Comparison of ENCODE assay signal across 8 cellular contexts in genomic region chrX:112147206-112147605, GRCh38.
DNase-seq lines count a peak whose midpoint lies in the region; ATAC-seq, FAIRE-seq and TF ChIP-seq lines count a peak whose summit lies in the region.

No MANE protein-coding gene starts in this region.

- H3K36me3 Mint-ChIP-seq in neural crest cell (ENCODE audit: low read depth), result no peaks in the 10 kb centered on the region

- intact Hi-C loops in GM12878 (cut with micrococcal nuclease; ENCODE audit: unreplicated experiment), result loop anchor here (1.0 to 5.0 kb wide), 2 partner anchors 278 to 585 kb away; no protein-coding TSS in a partner anchor

- no peak overlapping the region for H3K4me2 ChIP-seq in GM12878 (ENCODE audit: control insufficient read depth, insufficient read depth)

- peak; percentile 69 for ATAC-seq in GM12878
- ATAC-seq in HG03439 (IDR thresholded peaks at IDR 0.05; ENCODE audit: unreplicated experiment), result no peak

- H3K27ac ChIP-seq in GM12878 (ENCODE audit: control insufficient read depth, insufficient read depth), result no peak overlapping the region

- DNase-seq in GM10248 (ENCODE audit: extremely low spot score) (no peak), KBM-7 (peak; percentile 23), GM12878 (ENCODE audit: low read depth, low spot score) (no peak), neural crest cell (ENCODE audit: low read depth, low spot score) (peak; percentile 30), NCI-H2196 (lab: John Stamatoyannopoulos, UW; ENCODE audit: unreplicated experiment) (no peak), T-helper 9 cell (no peak), NCI-H1105 treated with DMSO at 0.1 percent for 48 hours (lab: John Stamatoyannopoulos, UW) (no peak)

- H3K9me3 ChIP-seq in GM12878 (replicated peaks; ENCODE audit: control insufficient read depth, insufficient read depth, low read length), result no peaks in the 10 kb centered on the region

- CTCF ChIA-PET in GM10248 (lab: Yijun Ruan, JAX), result interaction anchor here (0.8 kb wide), 1 partner anchor 13 kb away, joined by 3 read pairs; no protein-coding TSS in a partner anchor
- CTCF ChIA-PET in GM12878 (lab: Yijun Ruan, JAX), result interaction anchor here (0.6 to 1.5 kb wide), 8 partner anchors 9 to 428 kb away, joined by 3 to 5 read pairs (median 3); no protein-coding TSS in a partner anchor

- TF ChIP-seq POLR2A in GM12878 (IDR thresholded peaks at IDR 0.05; ENCODE audit: low read depth, low read length), result no peak

- peak; percentile 29 for TF ChIP-seq CTCF in GM10248 (IDR thresholded peaks at IDR 0.05; ENCODE audit: control extremely low read depth, extremely low read depth, low read depth, missing control alignments)
- TF ChIP-seq CTCF in GM12878 (IDR thresholded peaks at IDR 0.05 in 2 of 3, conservative IDR thresholded peaks at IDR 0.05 in 1 of 3; ENCODE audit: control insufficient read depth in 2 of 3, extremely low read depth in 1 of 3, insufficient read depth in 1 of 3, low read depth in 3 of 3, low read length in 3 of 3), result peak; percentile 47 to 65 (median 51); a peak in 5 of 6 replicates
- TF ChIP-seq CTCF in neural crest cell (conservative IDR thresholded peaks at IDR 0.05), result peak; percentile 67

- BruUV-seq in GM12878 (replicated peaks; lab: Mats Ljungman, UMichigan), result no TSS peak

- peak; percentile 47 for FAIRE-seq in GM12878 (lab: Jason Lieb, UNC)

- SMC1A ChIA-PET in GM12878 (lab: Charles Lee; ENCODE audit: uncharacterized antibody, unreplicated experiment), result no interaction called here

- no peak overlapping the region for H2AFZ ChIP-seq in GM12878 (ENCODE audit: control insufficient read depth, low read depth, low read length)

- H3K27ac Mint-ChIP-seq in neural crest cell (ENCODE audit: unreplicated experiment), result no peak overlapping the region

- peak; percentile 49 for TF ChIP-seq RAD21 in GM12878 (IDR thresholded peaks at IDR 0.05; ENCODE audit: insufficient read depth, low read depth, low read length)

- 0% methylated on average over 2 of the region's 2 CpGs for WGBS in GM12878 (ENCODE audit: insufficient coverage, insufficient replicate concordance, low lambda C conversion rate, missing lambda C conversion rate)

- no peak for TF ChIP-seq EP300 in GM12878 (IDR thresholded peaks at IDR 0.05; ENCODE audit: borderline replicate concordance in 1 of 2, control insufficient read depth in 1 of 2, low read depth in 2 of 2, low read length in 2 of 2)

- H3K4me1 ChIP-seq in GM12878 (ENCODE audit: control insufficient read depth, insufficient read depth, low read length), result no peaks in the 10 kb centered on the region

- H3K27me3 ChIP-seq in GM12878 (replicated peaks in 1 of 2; ENCODE audit: control insufficient read depth in 2 of 2, insufficient read depth in 2 of 2, low read length in 1 of 2), result no peaks in the 10 kb centered on the region

- in situ Hi-C loops in KBM-7 (cut with MboI; ENCODE audit: low pct_unique_long_range_greater_than_20kb, low sequenced_read_pairs) (no loop called here), GM12878 (cut with MboI) (no loop called here)

- H3K27me3 Mint-ChIP-seq in neural crest cell (ENCODE audit: low read depth), result peaks cover 6% of the 10 kb centered on the region

- H3K4me1 Mint-ChIP-seq in neural crest cell, result no peaks in the 10 kb centered on the region

- no peak overlapping the region for H3K4me3 Mint-ChIP-seq in neural crest cell

- no peaks in the 10 kb centered on the region for H4K20me1 ChIP-seq in GM12878 (ENCODE audit: control insufficient read depth, insufficient read depth)

- H3K4me3 ChIP-seq in GM12878, result no peak overlapping the region

- POLR2A ChIA-PET in GM10248 (lab: Yijun Ruan, JAX), result no interaction called here
- POLR2A ChIA-PET in GM12878 (lab: Charles Lee), result no interaction called here

- H3K79me2 ChIP-seq in GM12878 (ENCODE audit: control insufficient read depth, insufficient read depth, low read length), result no peaks in the 10 kb centered on the region

- no peaks in the 10 kb centered on the region for H3K36me3 ChIP-seq in GM12878 (ENCODE audit: control insufficient read depth in 2 of 2, insufficient read depth in 2 of 2, low read length in 1 of 2)

- no peak overlapping the region for H3K9ac ChIP-seq in GM12878 (ENCODE audit: control insufficient read depth, insufficient read depth, low read length)

- H3K9me3 Mint-ChIP-seq in neural crest cell, result no peaks in the 10 kb centered on the region

- RAD21 ChIA-PET in GM12878 (lab: Charles Lee; ENCODE audit: unreplicated experiment), result interaction anchor here (1.1 to 1.3 kb wide), 2 partner anchors 99 to 276 kb away, joined by 3 to 4 read pairs; no protein-coding TSS in a partner anchor

TF ChIP-seq in GM12878, 131 proteins besides CTCF, POLR2A, EP300 and RAD21:
- TF ChIP-seq SMC3 (IDR thresholded peaks at IDR 0.05; ENCODE audit: borderline replicate concordance, low read length), result peak; percentile 57
- no peak for TF ChIP-seq USF1 (IDR thresholded peaks at IDR 0.05; ENCODE audit: borderline replicate concordance, extremely low read length, insufficient read depth, low read depth, low read length)
TF ChIP-seq in GM12878: peak in this region for 1.

Comparison
In these comparisons a context has a peak if more than half of its experiments do, and no peak if none do; other contexts are left out.
1. DNase-seq: peak in KBM-7 (single experiment) and neural crest cell (single experiment); none in GM10248 (single experiment), GM12878 (single experiment), NCI-H2196 (single experiment), T-helper 9 cell (single experiment) and NCI-H1105 treated with DMSO at 0.1 percent for 48 hours (single experiment).
2. Peak in every context shown above with its lines, with median percentiles within 50 percentile points of each other: CTCF ChIP-seq.